8 cellular contexts compared by ENCODE assay signal in the genomic region with DNA sequence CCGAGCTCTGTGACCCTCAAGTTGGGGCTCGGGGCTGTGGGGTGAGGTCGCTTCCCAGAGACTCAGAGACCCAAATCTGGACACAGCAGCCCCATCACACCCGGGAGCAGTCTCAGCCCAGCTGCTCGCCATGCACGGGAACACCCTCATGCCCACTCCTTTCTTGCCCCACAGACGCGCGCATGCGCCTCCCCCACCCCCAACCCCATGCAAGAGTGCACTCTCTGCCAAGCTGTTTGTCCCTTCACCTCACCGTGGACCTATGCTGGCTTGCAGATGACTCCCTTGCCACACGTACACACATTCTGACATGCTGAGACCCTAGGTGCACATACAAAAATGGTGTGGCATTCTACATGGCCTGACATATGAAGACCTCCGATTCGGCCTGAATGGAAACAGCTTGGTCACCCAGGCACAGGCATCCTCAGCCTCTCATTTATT. TPM values are rescaled to one million over a fixed set of nuclear protein-coding genes. Genes with fewer than 3 reads are reported as not detected.
DNase-seq lines count a peak whose midpoint lies in the region; ATAC-seq and TF ChIP-seq lines count a peak whose summit lies in the region.

No MANE protein-coding gene starts in this region.

- peak overlapping the region; percentile 92 for H3K27ac Mint-ChIP-seq in neural crest cell (ENCODE audit: unreplicated experiment)

- H3K9me3 ChIP-seq in BLaER1 treated with 17β-estradiol and CSF1 and Interleukin-3, amounts not matched to agents 10 nM and 100 nM (replicated peaks in 1 of 11): peaks cover 0 to 21% (median 14%) of the 10 kb centered on the region in 11 experiments; a peak in 15 of 22 replicates
- H3K9me3 ChIP-seq in OCI-LY1 (ENCODE audit: low read length) (no peaks in the 10 kb centered on the region), duodenal mucosa (ENCODE audit: control insufficient read depth in 1 of 2, low read length in 2 of 2) (no peaks in the 10 kb centered on the region)

- no peaks in the 10 kb centered on the region for H3K36me3 ChIP-seq in BLaER1 treated with 17β-estradiol and CSF1 and Interleukin-3, amounts not matched to agents 10 nM and 100 nM
- no peaks in the 10 kb centered on the region for H3K36me3 ChIP-seq in OCI-LY1 (ENCODE audit: insufficient read depth, low read length)
- no peaks in the 10 kb centered on the region for H3K36me3 ChIP-seq in duodenal mucosa (ENCODE audit: control insufficient read depth in 1 of 2, insufficient read depth in 2 of 2, low read length in 2 of 2)

- H3K9me2 ChIP-seq in OCI-LY1 (ENCODE audit: low read depth, low read length): no peaks in the 10 kb centered on the region

- H3K36me3 Mint-ChIP-seq in neural crest cell (ENCODE audit: low read depth): no peaks in the 10 kb centered on the region

- peaks cover 63 to 77% (median 74%) of the 10 kb centered on the region in 10 experiments for H3K4me1 ChIP-seq in BLaER1 treated with 17β-estradiol and CSF1 and Interleukin-3, amounts not matched to agents 10 nM and 100 nM
- H3K4me1 ChIP-seq in OCI-LY1 (ENCODE audit: insufficient read depth, low read length, severe bottlenecking) (peaks cover 41% of the 10 kb centered on the region), duodenal mucosa (ENCODE audit: control insufficient read depth in 1 of 2, insufficient read depth in 2 of 2, low read length in 2 of 2) (peaks cover 14 to 27% of the 10 kb centered on the region in 2 donors)

- H3K9me3 Mint-ChIP-seq in neural crest cell: peaks cover 6% of the 10 kb centered on the region

- no peak for TF ChIP-seq CTCF in OCI-LY1 (IDR thresholded peaks at IDR 0.05; ENCODE audit: low read length)
- TF ChIP-seq CTCF in neural crest cell (conservative IDR thresholded peaks at IDR 0.05): no peak

- peak overlapping the region; percentile 67 for H3K4me3 Mint-ChIP-seq in neural crest cell

- H3K4me3 ChIP-seq in BLaER1 treated with 17β-estradiol and CSF1 and Interleukin-3, amounts not matched to agents 10 nM and 100 nM: peak overlapping the region in 9 of 10 experiments; percentile 66 to 80 (median 69); a peak in 18 of 20 replicates
- peak overlapping the region; percentile 19 for H3K4me3 ChIP-seq in OCI-LY1 (ENCODE audit: low read depth, low read length, poor library complexity, severe bottlenecking)
- no peak overlapping the region for H3K4me3 ChIP-seq in duodenal mucosa (ENCODE audit: low read depth in 1 of 2, low read length in 2 of 2)

- no peaks in the 10 kb centered on the region for H3F3A ChIP-seq in OCI-LY1 (ENCODE audit: insufficient read depth, low read length)

- H3K27ac ChIP-seq in BLaER1 treated with 17β-estradiol and CSF1 and Interleukin-3, amounts not matched to agents 10 nM and 100 nM: peak overlapping the region; percentile 73 to 98 (median 94); a peak in 21 of 22 replicates
- peak overlapping the region; percentile 91 for H3K27ac ChIP-seq in OCI-LY1 (ENCODE audit: low read depth, low read length, poor library complexity, severe bottlenecking)
- H3K27ac ChIP-seq in duodenal mucosa (ENCODE audit: low read depth, low read length): peak overlapping the region; percentile 61

- H3K4me1 Mint-ChIP-seq in neural crest cell: peaks cover 38% of the 10 kb centered on the region

- no peak for ATAC-seq in HG02981 (IDR thresholded peaks at IDR 0.05; ENCODE audit: unreplicated experiment)
- ATAC-seq in GM19035 (IDR thresholded peaks at IDR 0.05; ENCODE audit: unreplicated experiment): no peak

- peaks cover 0 to 32% (median 12%) of the 10 kb centered on the region in 11 experiments; a peak in 12 of 22 replicates for H4K20me1 ChIP-seq in BLaER1 treated with 17β-estradiol and CSF1 and Interleukin-3, amounts not matched to agents 10 nM and 100 nM
- no peaks in the 10 kb centered on the region for H4K20me1 ChIP-seq in OCI-LY1 (ENCODE audit: insufficient read depth, low read length)

- no peaks in the 10 kb centered on the region for H3K27me3 ChIP-seq in BLaER1 treated with 17β-estradiol and CSF1 and Interleukin-3, amounts not matched to agents 10 nM and 100 nM
- no peaks in the 10 kb centered on the region for H3K27me3 ChIP-seq in OCI-LY1 (ENCODE audit: insufficient read depth, low read length)
- H3K27me3 ChIP-seq in duodenal mucosa (ENCODE audit: control insufficient read depth in 1 of 2, insufficient read depth in 2 of 2, low read length in 2 of 2): no peaks in the 10 kb centered on the region

- H3K9ac ChIP-seq in BLaER1 treated with 17β-estradiol and CSF1 and Interleukin-3, amounts not matched to agents 10 nM and 100 nM: peak overlapping the region; percentile 81 to 92 (median 87); a peak in 21 of 22 replicates
- H3K9ac ChIP-seq in OCI-LY1 (ENCODE audit: low read length) (peak overlapping the region; percentile 62), duodenal mucosa (ENCODE audit: low read depth in 1 of 2, low read length in 2 of 2) (no peak overlapping the region)

- H3K79me2 ChIP-seq in OCI-LY1 (ENCODE audit: insufficient read depth, low read length): no peaks in the 10 kb centered on the region

- H2AFZ ChIP-seq in OCI-LY1 (ENCODE audit: low read length): no peak overlapping the region

- no peak for DNase-seq in neural crest cell (ENCODE audit: low read depth, low spot score)
- no peak for DNase-seq in NCI-H2196 treated with DMSO at 0.1 percent for 48 hours (lab: John Stamatoyannopoulos, UW; ENCODE audit: unreplicated experiment)
- DNase-seq in SIG-M5 treated with dmso at 0.1 percent for 504 hours (lab: John Stamatoyannopoulos, UW; ENCODE audit: unreplicated experiment): no peak

- H3K27me3 Mint-ChIP-seq in neural crest cell (ENCODE audit: low read depth): no peaks in the 10 kb centered on the region

- peak overlapping the region; percentile 98 to 100 (median 100) for H3K4me2 ChIP-seq in BLaER1 treated with 17β-estradiol and CSF1 and Interleukin-3, amounts not matched to agents 10 nM and 100 nM
- peak overlapping the region; percentile 65 for H3K4me2 ChIP-seq in OCI-LY1 (ENCODE audit: low read length)

RNA-seq across cellular contexts. Expression of a gene that starts 0.5 kb away (rescaled TPM):
- total RNA-seq in neural crest cell: 4.2 and 4.8 TPM in 2 replicates

RNA-seq across cellular contexts. Expression of a gene that starts 18.9 kb away (rescaled TPM):
- total RNA-seq in neural crest cell: 3.7 and 4.3 TPM in 2 replicates

RNA-seq across cellular contexts. Expression of a gene that starts 25.6 kb away (rescaled TPM):
- total RNA-seq in neural crest cell: 0.57 and 1.0 TPM in 2 replicates

RNA-seq across cellular contexts. Expression of a gene that starts 27.6 kb away (rescaled TPM):
- total RNA-seq in neural crest cell: 40.2 and 49.0 TPM in 2 replicates

RNA-seq across cellular contexts. Expression of a gene that starts 28.4 kb away (rescaled TPM):
- total RNA-seq in neural crest cell: 59.4 and 60.9 TPM in 2 replicates

Comparison
In these comparisons a context has a peak if more than half of its experiments do, and no peak if none do; other contexts are left out.
1. H3K4me3 ChIP-seq: peak in BLaER1 treated with 17β-estradiol and CSF1 and Interleukin-3, amounts not matched to agents 10 nM and 100 nM (9 of 10) and OCI-LY1 (single experiment); none in duodenal mucosa (0 of 2).
2. H3K9ac ChIP-seq: peak in BLaER1 treated with 17β-estradiol and CSF1 and Interleukin-3, amounts not matched to agents 10 nM and 100 nM (11 of 11) and OCI-LY1 (single experiment); none in duodenal mucosa (0 of 2).
3. Peak in every context shown above with its lines, with median percentiles within 50 percentile points of each other: H3K27ac ChIP-seq.